21 cellular contexts compared by ENCODE assay signal in genomic region chr9:133521122-133522072, GRCh38. TPM values are rescaled to one million over a fixed set of nuclear protein-coding genes. Genes with fewer than 3 reads are reported as not detected.
DNase-seq lines count a peak whose midpoint lies in the region; FAIRE-seq and TF ChIP-seq lines count a peak whose summit lies in the region.
"Had no signal": no experiment of that assay in that cellular context is flagged by ENCODE, and none has a peak within 500 bp of the region (broad histone marks: within the 10 kb centered on the region; RNA-seq: fewer than 3 reads in every experiment).

No MANE protein-coding gene starts in this region.

- no peak for FAIRE-seq in kidney (lab: Jason Lieb, UNC)
- FAIRE-seq: H1, HTR-8/SVneo, TTC549 had no signal

- no peak overlapping the region for H3K9ac ChIP-seq in kidney (ENCODE audit: low read length in 2 of 2)

- intact Hi-C loops in kidney (cut with DNase I), result no loop called here

- no peaks in the 10 kb centered on the region for H3K9me3 ChIP-seq in HEK293 (ENCODE audit: control insufficient read depth, insufficient read depth, low read depth, low read length)
- no peaks in the 10 kb centered on the region for H3K9me3 ChIP-seq in kidney (ENCODE audit: control insufficient read depth in 1 of 2, low read length in 2 of 2)
- H3K9me3 ChIP-seq: BE2C, MG63 had no signal

- TF ChIP-seq CTCF in HEK293 (tag by site-specific recombination; IDR thresholded peaks at IDR 0.05) (no peak), kidney (IDR thresholded peaks at IDR 0.05; ENCODE audit: borderline replicate concordance, extremely low read depth, insufficient read depth) (no peak)

- DNase-seq in SK-N-DZ (ENCODE audit: low spot score) (peak; percentile 52), kidney (peak; percentile 83), pons (ENCODE audit: low spot score) (peak; percentile 82), ecto neural progenitor cell (ENCODE audit: low spot score) (no peak), NCI-H345 (lab: John Stamatoyannopoulos, UW) (no peak), amniotic stem cell (lab: John Stamatoyannopoulos, UW) (no peak)
- DNase-seq: activated CD4-positive, alpha-beta T cell treated with anti-CD3 and anti-CD28 coated beads, Interleukin-2, amount 50 U/mL, for 1 hour; activated naive CD4-positive, alpha-beta T cell treated with anti-CD3 and anti-CD28 coated beads, Interleukin-2, amount 10 ng/mL, durations not matched to agents 7 days and 5 days; BE2C; MG63; naive thymus-derived CD8-positive, alpha-beta T cell; NCI-H1930; NCI-H526 treated with DMSO at 0.1 percent for 48 hours had no signal

- H3K4me3 ChIP-seq in HEK293 (ENCODE audit: low read depth, low read length), result no peak overlapping the region
- no peak overlapping the region for H3K4me3 ChIP-seq in kidney (ENCODE audit: low read length in 2 of 2)
- H3K4me3 ChIP-seq: lung, MG63 had no signal

- H3K4me1 ChIP-seq in HEK293 (ENCODE audit: control insufficient read depth, insufficient read depth, low read length) (no peaks in the 10 kb centered on the region), kidney (ENCODE audit: control insufficient read depth in 1 of 2, insufficient read depth in 1 of 2, low read depth in 1 of 2, low read length in 2 of 2) (peaks cover 4 to 19% of the 10 kb centered on the region in 2 donors)

- POLR2A ChIA-PET in HEK293 (lab: Yijun Ruan, JAX), result no interaction called here

- CTCF ChIA-PET in HEK293 (lab: Yijun Ruan, JAX), result interaction anchor here (0.6 to 0.8 kb wide), 4 partner anchors 9 to 647 kb away, joined by 3 read pairs; no protein-coding TSS in a partner anchor

- no peak overlapping the region for H3K27ac ChIP-seq in HEK293 (ENCODE audit: extremely low read depth, low read depth, low read length)
- peak overlapping the region; percentile 61 to 76 for H3K27ac ChIP-seq in kidney (ENCODE audit: low read depth in 2 of 2, low read length in 2 of 2)

- H3K36me3 ChIP-seq in HEK293 (ENCODE audit: control insufficient read depth in 2 of 2, insufficient read depth in 1 of 2, low read length in 2 of 2), result no peaks in the 10 kb centered on the region
- H3K36me3 ChIP-seq in kidney (ENCODE audit: control insufficient read depth in 1 of 2, insufficient read depth in 2 of 2, low read length in 2 of 2), result no peaks in the 10 kb centered on the region
- H3K36me3 ChIP-seq: BE2C, MG63 had no signal

TF ChIP-seq in HEK293, 187 proteins besides CTCF, POLR2A, EP300 and RAD21:
- TF ChIP-seq ZNF423 (tag by site-specific recombination; IDR thresholded peaks at IDR 0.05) (no peak), ATF2 (tag by site-specific recombination; IDR thresholded peaks at IDR 0.05; ENCODE audit: low read depth) (0 out of 2 replicates have a peak, but pooled peaks have one; percentile 9)

RNA-seq across cellular contexts. Expression of gene MYMK, which starts 3.4 kb away (rescaled TPM):
- polyA plus RNA-seq in SK-N-DZ (2014; cell fraction: cytosol; rRNA removed), result not detected in 2 replicates
- not detected in 2 replicates for polyA plus RNA-seq in SK-N-DZ (2014; cell fraction: nucleus; rRNA removed)
- total RNA-seq in kidney, result not detected
- not detected for polyA plus RNA-seq in kidney (ENCODE audit: insufficient read depth, low read depth, low replicate concordance)
- total RNA-seq: fibroblast of villous mesenchyme; H1; lung; naive thymus-derived CD8-positive, alpha-beta T cell; sciatic nerve; subcutaneous adipose tissue had no signal
- polyA plus RNA-seq: H1; lung; naive thymus-derived CD8-positive, alpha-beta T cell had no signal

RNA-seq across cellular contexts. Expression of gene ADAMTSL2, which starts 13.1 kb away (rescaled TPM):
- polyA plus RNA-seq in SK-N-DZ (2014; cell fraction: cytosol; rRNA removed), result 6.8 and 6.9 TPM in 2 replicates
- polyA plus RNA-seq in SK-N-DZ (2014; cell fraction: nucleus; rRNA removed), result 9.5 and 10.8 TPM in 2 replicates
- total RNA-seq in kidney, result 32.1 TPM
- 20.0 TPM for polyA plus RNA-seq in kidney (ENCODE audit: insufficient read depth, low read depth, low replicate concordance)

RNA-seq across cellular contexts. Expression of gene SLC2A6, which starts 42.5 kb away (rescaled TPM):
- polyA plus RNA-seq in SK-N-DZ (2014; cell fraction: cytosol; rRNA removed), result 12.3 and 16.2 TPM in 2 replicates
- 11.7 and 14.6 TPM in 2 replicates for polyA plus RNA-seq in SK-N-DZ (2014; cell fraction: nucleus; rRNA removed)
- 5.8 TPM for total RNA-seq in kidney
- 2.5 TPM for polyA plus RNA-seq in kidney (ENCODE audit: insufficient read depth, low read depth, low replicate concordance)

Comparison
In these comparisons a context has a peak if more than half of its experiments do, and no peak if none do; other contexts are left out.
1. DNase-seq: peak in SK-N-DZ (single experiment), kidney (single experiment) and pons (single experiment); none in ecto neural progenitor cell (single experiment), NCI-H345 (single experiment) and amniotic stem cell (single experiment).